Comparison of ENCODE assay signal across 8 cellular contexts in genomic region chr20:25622450-25623224, GRCh38. TPM values are rescaled to one million over a fixed set of nuclear protein-coding genes. Genes with fewer than 3 reads are reported as not detected.
DNase-seq lines count a peak whose midpoint lies in the region; ATAC-seq, FAIRE-seq and TF ChIP-seq lines count a peak whose summit lies in the region.

No MANE protein-coding gene starts in this region.

- H3K4me2 ChIP-seq in A549, result peak overlapping the region; percentile 95

- FAIRE-seq in A549 (lab: Jason Lieb, UNC), result no peak

- H3K36me3 ChIP-seq in HEK293 (ENCODE audit: control insufficient read depth in 2 of 2, insufficient read depth in 1 of 2, low read length in 2 of 2), result peaks cover 0 to 6% of the 10 kb centered on the region in 2 experiments; a peak in 1 of 3 replicates
- no peaks in the 10 kb centered on the region for H3K36me3 ChIP-seq in body of pancreas (replicated peaks in 1 of 2; ENCODE audit: insufficient read depth in 1 of 2, low read depth in 2 of 2)
- H3K36me3 ChIP-seq in mesodermal cell (ENCODE audit: control insufficient read depth, insufficient read depth, low read length), result peaks cover 5% of the 10 kb centered on the region

- DNase-seq in A549 (ENCODE audit: low read depth in 1 of 2, low spot score in 1 of 2), result no peak
- no peak for DNase-seq in body of pancreas
- DNase-seq in NAMALWA (ENCODE audit: low spot score), result no peak
- DNase-seq in KG1 (lab: John Stamatoyannopoulos, UW), result no peak
- DNase-seq in HuH-7.5 (ENCODE audit: low spot score), result no peak

- POLR2A ChIA-PET in A549 (lab: Yijun Ruan, JAX), result interaction anchor here (2.5 kb wide), 1 partner anchor 38 kb away, joined by 11 read pairs; the partner anchor contains the start of gene NINL
- POLR2A ChIA-PET in HEK293 (lab: Yijun Ruan, JAX), result interaction anchor here (0.5 to 1.2 kb wide), 2 partner anchors 8 to 69 kb away, joined by 3 to 6 read pairs; no protein-coding TSS in a partner anchor

- TF ChIP-seq CTCF in A549 (IDR thresholded peaks at IDR 0.05), result no peak
- no peak for TF ChIP-seq CTCF in HEK293 (tag by site-specific recombination; IDR thresholded peaks at IDR 0.05)
- no peak for TF ChIP-seq CTCF in body of pancreas (IDR thresholded peaks at IDR 0.05)

- CTCF ChIA-PET in A549 (lab: Yijun Ruan, JAX) (interaction anchor here (1.1 kb wide), 1 partner anchor 28 kb away, joined by 5 read pairs; no protein-coding TSS in a partner anchor), HEK293 (lab: Yijun Ruan, JAX) (interaction anchor here (0.6 to 0.7 kb wide), 3 partner anchors 82 to 344 kb away, joined by 3 read pairs; no protein-coding TSS in a partner anchor)

- no peak for TF ChIP-seq EP300 in A549 (IDR thresholded peaks at IDR 0.05)

- H3K27me3 ChIP-seq in body of pancreas, result no peaks in the 10 kb centered on the region

- H3K27ac ChIP-seq in A549 (peak overlapping the region; percentile 97), HEK293 (ENCODE audit: extremely low read depth, low read depth, low read length) (peak overlapping the region; percentile 95; the same call in 1 of the 2 replicates), body of pancreas (peak overlapping the region; percentile 89 to 96 (median 90)), mesodermal cell (ENCODE audit: low read depth, low read length, severe bottlenecking) (peak overlapping the region; percentile 92)

- TF ChIP-seq RAD21 in A549 (conservative IDR thresholded peaks at IDR 0.05 in 1 of 2, IDR thresholded peaks at IDR 0.05 in 1 of 2), result no peak

- ATAC-seq in A549 (no peak), body of pancreas (no peak), GM19035 (IDR thresholded peaks at IDR 0.05; ENCODE audit: unreplicated experiment) (no peak)

- intact Hi-C loops in body of pancreas (cut with DNase I), result no loop called here

- 9% methylated on average over 17 of the region's 17 CpGs for WGBS in A549 (ENCODE audit: missing lambda C conversion rate)
- 18% methylated on average over 17 of the region's 17 CpGs for WGBS in body of pancreas, 2 donors
- WGBS in mesodermal cell (ENCODE audit: insufficient coverage in 2 of 2), 2 experiments, result 51 to 53% methylated on average over 13 to 16 of the region's 17 CpGs

- no peaks in the 10 kb centered on the region for H3K9me3 ChIP-seq in A549
- H3K9me3 ChIP-seq in HEK293 (ENCODE audit: control insufficient read depth, insufficient read depth, low read depth, low read length), result no peaks in the 10 kb centered on the region
- no peaks in the 10 kb centered on the region for H3K9me3 ChIP-seq in body of pancreas
- H3K9me3 ChIP-seq in mesodermal cell (ENCODE audit: control insufficient read depth, low read length), result no peaks in the 10 kb centered on the region

- H3K4me1 ChIP-seq in A549 (peaks cover 21% of the 10 kb centered on the region), HEK293 (ENCODE audit: control insufficient read depth, insufficient read depth, low read length) (peaks cover 4% of the 10 kb centered on the region; the same call in 1 of the 2 replicates), body of pancreas (peaks cover 14% of the 10 kb centered on the region), mesodermal cell (ENCODE audit: control insufficient read depth, insufficient read depth, low read length, poor library complexity, severe bottlenecking) (peaks cover 3% of the 10 kb centered on the region)

- no peak for TF ChIP-seq POLR2A in A549 (IDR thresholded peaks at IDR 0.05; ENCODE audit: low read length)
- TF ChIP-seq POLR2A in body of pancreas (IDR thresholded peaks at IDR 0.05), result no peak

- peak overlapping the region; percentile 92 for H3K4me3 ChIP-seq in A549
- peak overlapping the region; percentile 73 for H3K4me3 ChIP-seq in HEK293 (ENCODE audit: low read depth, low read length)
- peak overlapping the region; percentile 47 to 85 for H3K4me3 ChIP-seq in body of pancreas
- peak overlapping the region; percentile 89 for H3K4me3 ChIP-seq in mesodermal cell (ENCODE audit: extremely low read depth, insufficient read depth, low read length, poor library complexity, severe bottlenecking)

TF ChIP-seq in A549, 52 proteins besides CTCF, POLR2A, EP300 and RAD21:
- TF ChIP-seq MYC (IDR thresholded peaks at IDR 0.05; ENCODE audit: borderline replicate concordance, low read length), result peak; percentile 72; the same call in 1 of the 2 replicates
- no peak for TF ChIP-seq CEBPB (IDR thresholded peaks at IDR 0.05)
- TF ChIP-seq HOXA7 (CRISPR knock-in tag; IDR thresholded peaks at IDR 0.05), result 0 out of 2 replicates have a peak, but pooled peaks have one; percentile 59

TF ChIP-seq in HEK293, 187 proteins besides CTCF, POLR2A, EP300 and RAD21:
- TF ChIP-seq SCRT2 (tag by site-specific recombination; IDR thresholded peaks at IDR 0.05), result peak; percentile 33; the same call in 1 of the 2 replicates
- TF ChIP-seq, protein P1, sequence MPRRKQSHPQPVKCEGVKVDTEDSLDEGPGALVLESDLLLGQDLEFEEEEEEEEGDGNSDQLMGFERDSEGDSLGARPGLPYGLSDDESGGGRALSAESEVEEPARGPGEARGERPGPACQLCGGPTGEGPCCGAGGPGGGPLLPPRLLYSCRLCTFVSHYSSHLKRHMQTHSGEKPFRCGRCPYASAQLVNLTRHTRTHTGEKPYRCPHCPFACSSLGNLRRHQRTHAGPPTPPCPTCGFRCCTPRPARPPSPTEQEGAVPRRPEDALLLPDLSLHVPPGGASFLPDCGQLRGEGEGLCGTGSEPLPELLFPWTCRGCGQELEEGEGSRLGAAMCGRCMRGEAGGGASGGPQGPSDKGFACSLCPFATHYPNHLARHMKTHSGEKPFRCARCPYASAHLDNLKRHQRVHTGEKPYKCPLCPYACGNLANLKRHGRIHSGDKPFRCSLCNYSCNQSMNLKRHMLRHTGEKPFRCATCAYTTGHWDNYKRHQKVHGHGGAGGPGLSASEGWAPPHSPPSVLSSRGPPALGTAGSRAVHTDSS (tag by site-specific recombination; IDR thresholded peaks at IDR 0.05), result peak; percentile 51; the same call in 1 of the 2 replicates
- 0 out of 2 replicates have a peak, but pooled peaks have one; percentile 12 for TF ChIP-seq ZXDB (tag by site-specific recombination; IDR thresholded peaks at IDR 0.05)
- peak; percentile 69 for TF ChIP-seq PRDM1 (tag by site-specific recombination; IDR thresholded peaks at IDR 0.05)
- TF ChIP-seq ZFP3 (tag by site-specific recombination; IDR thresholded peaks at IDR 0.05; ENCODE audit: low read depth), result no peak

RNA-seq across cellular contexts. Expression of gene NANP, which starts 1.2 kb away (rescaled TPM):
- polyA plus RNA-seq in A549 (2011; rRNA removed) (11.4 and 12.2 TPM in 2 replicates), A549 (2017; fragmentation: RNase III; extraction: RNeasy Plus Mini Kit Qiagen cat#74134 plus additional on column Dnase treatment) (10.2 to 11.2 TPM (median 11.2 TPM) in 3 replicates)
- polyA plus RNA-seq in A549 (2012; cell fraction: cytosol; rRNA removed), result 3.6 and 4.4 TPM in 2 replicates
- polyA plus RNA-seq in A549 (2012; cell fraction: nucleus; rRNA removed), result 1.0 and 1.8 TPM in 2 replicates
- polyA minus RNA-seq in A549 (2011; rRNA and poly(A)+ RNA removed), result 4.8 and 5.7 TPM in 2 replicates
- total RNA-seq in body of pancreas, result 1 to 10 TPM; 2.6 to 9.6 TPM
- 5.9 TPM for polyA plus RNA-seq in mesodermal cell (2013, experiment 1 of 2)
- 5.4 TPM for polyA plus RNA-seq in mesodermal cell (2013, experiment 2 of 2)

RNA-seq across cellular contexts. Expression of gene NINL, which starts 37.3 kb away (rescaled TPM):
- polyA plus RNA-seq in A549 (2011; rRNA removed) (15.3 and 22.4 TPM in 2 replicates), A549 (2017; fragmentation: RNase III; extraction: RNeasy Plus Mini Kit Qiagen cat#74134 plus additional on column Dnase treatment) (13.2 to 23.4 TPM (median 20.2 TPM) in 3 replicates)
- polyA plus RNA-seq in A549 (2012; cell fraction: cytosol; rRNA removed), result 20.0 and 20.8 TPM in 2 replicates
- 45.7 and 48.9 TPM in 2 replicates for polyA plus RNA-seq in A549 (2012; cell fraction: nucleus; rRNA removed)
- polyA minus RNA-seq in A549 (2011; rRNA and poly(A)+ RNA removed), result 13.1 and 20.6 TPM in 2 replicates
- total RNA-seq in body of pancreas, result 10 to 100 TPM in 1 of 2 donors, 1 to 10 TPM in 1; 6.7 to 34.9 TPM
- 36.2 TPM for polyA plus RNA-seq in mesodermal cell (2013, experiment 1 of 2)
- polyA plus RNA-seq in mesodermal cell (2013, experiment 2 of 2), result 36.7 TPM

Comparison
In these comparisons a context has a peak if more than half of its experiments do, and no peak if none do; other contexts are left out.
1. Of the 5 proteins assayed by ChIP-seq in both HEK293 and A549: peak only in HEK293: none; only in A549: HOXA7; in both: none; in neither: 4.